9 cellular contexts compared by ENCODE assay signal in genomic region chr1:94153133-94153532, GRCh38. TPM values are rescaled to one million over a fixed set of nuclear protein-coding genes. Genes with fewer than 3 reads are reported as not detected.
"Had no signal": no experiment of that assay in that cellular context is flagged by ENCODE, and none has a peak within 500 bp of the region (broad histone marks: within the 10 kb centered on the region; RNA-seq: fewer than 3 reads in every experiment).

No MANE protein-coding gene starts in this region.

- H3K27ac ChIP-seq: GM23248, HL-60 had no signal

- DNase-seq: GM23248, GOT3, H7, HFFc6, IMR-90 had no signal

- H2AFZ ChIP-seq: GM23248 had no signal

- H3K4me3 ChIP-seq: GM23248, HAP-1, K562 had no signal

- H3K9ac ChIP-seq: GM23248 had no signal

- ATAC-seq: HCT116, K562 had no signal

- H3K36me3 ChIP-seq: HAP-1 had no signal

- H3K9me3 ChIP-seq: HAP-1 had no signal

- FAIRE-seq: K562 had no signal

RNA-seq across cellular contexts. Expression of gene ABCA4, which starts 32.2 kb away (rescaled TPM):
- total RNA-seq: K562 had no signal
